ENCODE assay signal across 8 cellular contexts in the genomic region with DNA sequence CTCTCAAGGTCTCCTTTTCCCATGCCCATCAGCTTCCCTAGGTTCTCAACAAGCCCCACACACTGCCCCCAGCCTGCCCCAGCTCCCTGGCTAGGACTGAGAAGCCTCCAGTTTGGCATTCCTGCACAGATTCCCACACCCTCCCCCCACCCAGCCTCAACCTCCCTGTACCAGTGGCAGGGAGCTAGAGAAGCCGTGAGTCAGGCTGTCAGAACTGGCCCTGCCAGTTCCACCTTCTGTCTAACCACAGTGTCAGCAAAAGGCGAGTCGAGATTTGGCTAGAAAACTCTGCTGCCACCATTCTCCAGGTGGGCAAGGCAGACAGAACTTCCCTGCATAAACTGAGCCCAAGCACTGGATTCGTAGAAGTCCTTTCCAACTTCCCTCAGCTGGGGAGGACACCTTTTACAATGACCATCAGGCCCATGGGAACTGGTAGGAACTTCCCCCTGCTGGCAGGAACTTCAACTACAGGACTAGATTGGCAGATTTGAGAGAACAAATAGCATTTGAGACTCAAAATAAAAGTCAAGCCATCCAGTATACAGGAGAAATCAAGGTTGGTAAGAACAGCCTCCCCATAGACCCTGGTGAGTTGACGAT. TPM values are rescaled to one million over a fixed set of nuclear protein-coding genes. Genes with fewer than 3 reads are reported as not detected.
DNase-seq lines count a peak whose midpoint lies in the region; FAIRE-seq and TF ChIP-seq lines count a peak whose summit lies in the region.

No MANE protein-coding gene starts in this region.

- no peak for FAIRE-seq in frontal cortex (lab: Jason Lieb, UNC)

- 48 to 65% (median 62%) methylated on average over 4 to 5 of the region's 5 CpGs for WGBS in adrenal gland, 4 donors
- 59% methylated on average over 5 of the region's 5 CpGs for WGBS in hepatocyte (ENCODE audit: low lambda C conversion rate, missing lambda C conversion rate)

- H3K9me2 ChIP-seq in hepatocyte (replicated peaks; ENCODE audit: insufficient read depth), result no peaks in the 10 kb centered on the region

- no peaks in the 10 kb centered on the region for H3K79me2 ChIP-seq in hepatocyte

- H3K4me3 ChIP-seq in adrenal gland (no peak overlapping the region), hepatocyte (no peak overlapping the region), tibial artery (no peak overlapping the region)

- H3K36me3 ChIP-seq in adrenal gland (replicated peaks in 1 of 2), result no peaks in the 10 kb centered on the region
- H3K36me3 ChIP-seq in hepatocyte (replicated peaks; ENCODE audit: insufficient read depth, low read depth), result no peaks in the 10 kb centered on the region
- H3K36me3 ChIP-seq in tibial artery, result no peaks in the 10 kb centered on the region

- no peaks in the 10 kb centered on the region for H3K4me1 ChIP-seq in adrenal gland (replicated peaks in 1 of 2)
- no peaks in the 10 kb centered on the region for H3K4me1 ChIP-seq in hepatocyte (ENCODE audit: insufficient read depth)
- H3K4me1 ChIP-seq in tibial artery, result no peaks in the 10 kb centered on the region

- no peak overlapping the region for H2AFZ ChIP-seq in hepatocyte

- TF ChIP-seq CTCF in adrenal gland (IDR thresholded peaks at IDR 0.05), result peak in 5 of 6 experiments; percentile 7 to 49 (median 42)
- peak; percentile 50 for TF ChIP-seq CTCF in hepatocyte (IDR thresholded peaks at IDR 0.05; ENCODE audit: poor library complexity)
- peak; percentile 35 to 37 for TF ChIP-seq CTCF in tibial artery (IDR thresholded peaks at IDR 0.05)

- no peak overlapping the region for H3K4me2 ChIP-seq in hepatocyte

- no peaks in the 10 kb centered on the region for H3K9me3 ChIP-seq in adrenal gland (replicated peaks in 1 of 3)
- no peaks in the 10 kb centered on the region for H3K9me3 ChIP-seq in hepatocyte (ENCODE audit: low read depth)
- no peaks in the 10 kb centered on the region for H3K9me3 ChIP-seq in tibial artery

- H3K27ac ChIP-seq in adrenal gland, result no peak overlapping the region
- H3K27ac ChIP-seq in hepatocyte, result no peak overlapping the region
- no peak overlapping the region for H3K27ac ChIP-seq in tibial artery

- no peak for TF ChIP-seq POLR2A in adrenal gland (IDR thresholded peaks at IDR 0.05)

- no peaks in the 10 kb centered on the region for H4K20me1 ChIP-seq in hepatocyte (ENCODE audit: insufficient read depth, poor library complexity, severe bottlenecking)

- DNase-seq in NCI-H1436 (lab: John Stamatoyannopoulos, UW) (peak; percentile 20), NCI-H1436 treated with DMSO at 0.1 percent for 48 hours (lab: John Stamatoyannopoulos, UW) (no peak), LoVo (ENCODE audit: low spot score) (peak; percentile 60), adrenal gland (peak in 4 of 7 donors; percentile 39 to 64 (median 46)), hepatocyte (ENCODE audit: low spot score) (peak; percentile 74), tibial artery (no peak), frontal cortex (ENCODE audit: low spot score in 2 of 2) (no peak)
- no peak for DNase-seq in NK-92 treated with Interleukin-12 subunit alpha and Interleukin-12 subunit beta, amount 100 ng/mL, for 24 hours (lab: John Stamatoyannopoulos, UW)

- H3K27me3 ChIP-seq in adrenal gland, result no peaks in the 10 kb centered on the region
- no peaks in the 10 kb centered on the region for H3K27me3 ChIP-seq in hepatocyte
- peaks cover 0 to 33% of the 10 kb centered on the region in 2 donors for H3K27me3 ChIP-seq in tibial artery

- intact Hi-C loops in adrenal gland (cut with DNase I), result no loop called here
- intact Hi-C loops in tibial artery (cut with DNase I; ENCODE audit: low total_unique reads), result no loop called here

RNA-seq across cellular contexts. Expression of a gene that starts 31.0 kb away (rescaled TPM):
- total RNA-seq in adrenal gland (10 to 100 TPM in 1 of 8 donors, 1 to 10 TPM in 3, under 1 TPM in 2, not detected in 2; 0.39 to 10.5 (median 2.2) TPM), hepatocyte (22.3 and 25.9 TPM in 2 replicates), frontal cortex (not detected)
- polyA plus RNA-seq in adrenal gland (10 to 100 TPM; 10.3 to 37.3 (median 14.0) TPM), hepatocyte (33.5 and 55.1 TPM in 2 replicates)

RNA-seq across cellular contexts. Expression of a gene that starts 52.7 kb away (rescaled TPM):
- total RNA-seq in adrenal gland, result under 1 TPM in 2 of 8 donors, not detected in 6; 0.54 to 0.61 TPM
- polyA plus RNA-seq in adrenal gland, result under 1 TPM in 2 of 3 donors, not detected in 1; 0.08 to 0.17 TPM
- total RNA-seq in hepatocyte, result 64.2 and 66.9 TPM in 2 replicates
- polyA plus RNA-seq in hepatocyte, result 63.5 and 68.6 TPM in 2 replicates
- not detected for total RNA-seq in frontal cortex

Comparison
In these comparisons a context has a peak if more than half of its experiments do, and no peak if none do; other contexts are left out.
1. DNase-seq: peak in NCI-H1436 (single experiment), LoVo (single experiment), adrenal gland (4 of 7) and hepatocyte (single experiment); none in NCI-H1436 treated with DMSO at 0.1 percent for 48 hours (single experiment), tibial artery (0 of 2), NK-92 treated with Interleukin-12 subunit alpha and Interleukin-12 subunit beta, amount 100 ng/mL, for 24 hours (single experiment) and frontal cortex (0 of 2).
2. RNA of a gene that starts 52.7 kb away (total RNA-seq): 64.2 to 66.9 TPM in hepatocyte; 0.54 to 0.61 TPM in adrenal gland and not detected in frontal cortex (single experiment); every median in the first group is over 10 times any median in the second.
3. Peak in every context shown above with its lines, with median percentiles within 50 percentile points of each other: CTCF ChIP-seq.